1 cellular context compared by ENCODE assay signal in the genomic region with DNA sequence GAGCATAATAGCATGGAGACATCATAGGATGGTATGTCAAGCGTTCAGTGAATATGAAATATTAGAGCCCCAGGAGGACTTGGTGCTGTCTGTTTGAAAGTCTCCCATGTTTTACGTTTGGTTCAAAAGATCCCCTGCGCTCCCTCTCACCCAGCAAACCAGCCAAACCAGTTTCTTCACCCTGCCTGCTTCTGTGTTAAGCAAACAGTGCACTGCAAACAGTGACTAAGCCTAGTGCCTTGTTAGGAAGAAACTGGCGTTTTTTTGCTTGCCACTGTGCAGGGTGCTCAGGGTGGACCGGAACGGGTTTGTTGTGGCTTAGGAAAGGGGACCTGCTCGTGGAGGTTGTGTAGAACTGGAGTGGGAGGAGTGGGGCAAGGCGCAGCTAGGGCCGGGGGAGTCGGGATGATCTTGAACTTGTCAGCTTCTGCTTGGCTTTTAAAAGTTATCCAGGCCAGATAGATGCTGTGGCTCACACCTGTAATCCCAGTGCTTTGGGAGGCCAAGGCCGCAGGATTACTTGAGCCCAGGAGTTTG.
TF ChIP-seq lines count a peak whose summit lies in the region.

No MANE protein-coding gene starts in this region.

TF ChIP-seq in HepG2, 621 proteins besides CTCF, POLR2A, EP300 and RAD21 (continued from another document):
- TF ChIP-seq, protein P1, sequence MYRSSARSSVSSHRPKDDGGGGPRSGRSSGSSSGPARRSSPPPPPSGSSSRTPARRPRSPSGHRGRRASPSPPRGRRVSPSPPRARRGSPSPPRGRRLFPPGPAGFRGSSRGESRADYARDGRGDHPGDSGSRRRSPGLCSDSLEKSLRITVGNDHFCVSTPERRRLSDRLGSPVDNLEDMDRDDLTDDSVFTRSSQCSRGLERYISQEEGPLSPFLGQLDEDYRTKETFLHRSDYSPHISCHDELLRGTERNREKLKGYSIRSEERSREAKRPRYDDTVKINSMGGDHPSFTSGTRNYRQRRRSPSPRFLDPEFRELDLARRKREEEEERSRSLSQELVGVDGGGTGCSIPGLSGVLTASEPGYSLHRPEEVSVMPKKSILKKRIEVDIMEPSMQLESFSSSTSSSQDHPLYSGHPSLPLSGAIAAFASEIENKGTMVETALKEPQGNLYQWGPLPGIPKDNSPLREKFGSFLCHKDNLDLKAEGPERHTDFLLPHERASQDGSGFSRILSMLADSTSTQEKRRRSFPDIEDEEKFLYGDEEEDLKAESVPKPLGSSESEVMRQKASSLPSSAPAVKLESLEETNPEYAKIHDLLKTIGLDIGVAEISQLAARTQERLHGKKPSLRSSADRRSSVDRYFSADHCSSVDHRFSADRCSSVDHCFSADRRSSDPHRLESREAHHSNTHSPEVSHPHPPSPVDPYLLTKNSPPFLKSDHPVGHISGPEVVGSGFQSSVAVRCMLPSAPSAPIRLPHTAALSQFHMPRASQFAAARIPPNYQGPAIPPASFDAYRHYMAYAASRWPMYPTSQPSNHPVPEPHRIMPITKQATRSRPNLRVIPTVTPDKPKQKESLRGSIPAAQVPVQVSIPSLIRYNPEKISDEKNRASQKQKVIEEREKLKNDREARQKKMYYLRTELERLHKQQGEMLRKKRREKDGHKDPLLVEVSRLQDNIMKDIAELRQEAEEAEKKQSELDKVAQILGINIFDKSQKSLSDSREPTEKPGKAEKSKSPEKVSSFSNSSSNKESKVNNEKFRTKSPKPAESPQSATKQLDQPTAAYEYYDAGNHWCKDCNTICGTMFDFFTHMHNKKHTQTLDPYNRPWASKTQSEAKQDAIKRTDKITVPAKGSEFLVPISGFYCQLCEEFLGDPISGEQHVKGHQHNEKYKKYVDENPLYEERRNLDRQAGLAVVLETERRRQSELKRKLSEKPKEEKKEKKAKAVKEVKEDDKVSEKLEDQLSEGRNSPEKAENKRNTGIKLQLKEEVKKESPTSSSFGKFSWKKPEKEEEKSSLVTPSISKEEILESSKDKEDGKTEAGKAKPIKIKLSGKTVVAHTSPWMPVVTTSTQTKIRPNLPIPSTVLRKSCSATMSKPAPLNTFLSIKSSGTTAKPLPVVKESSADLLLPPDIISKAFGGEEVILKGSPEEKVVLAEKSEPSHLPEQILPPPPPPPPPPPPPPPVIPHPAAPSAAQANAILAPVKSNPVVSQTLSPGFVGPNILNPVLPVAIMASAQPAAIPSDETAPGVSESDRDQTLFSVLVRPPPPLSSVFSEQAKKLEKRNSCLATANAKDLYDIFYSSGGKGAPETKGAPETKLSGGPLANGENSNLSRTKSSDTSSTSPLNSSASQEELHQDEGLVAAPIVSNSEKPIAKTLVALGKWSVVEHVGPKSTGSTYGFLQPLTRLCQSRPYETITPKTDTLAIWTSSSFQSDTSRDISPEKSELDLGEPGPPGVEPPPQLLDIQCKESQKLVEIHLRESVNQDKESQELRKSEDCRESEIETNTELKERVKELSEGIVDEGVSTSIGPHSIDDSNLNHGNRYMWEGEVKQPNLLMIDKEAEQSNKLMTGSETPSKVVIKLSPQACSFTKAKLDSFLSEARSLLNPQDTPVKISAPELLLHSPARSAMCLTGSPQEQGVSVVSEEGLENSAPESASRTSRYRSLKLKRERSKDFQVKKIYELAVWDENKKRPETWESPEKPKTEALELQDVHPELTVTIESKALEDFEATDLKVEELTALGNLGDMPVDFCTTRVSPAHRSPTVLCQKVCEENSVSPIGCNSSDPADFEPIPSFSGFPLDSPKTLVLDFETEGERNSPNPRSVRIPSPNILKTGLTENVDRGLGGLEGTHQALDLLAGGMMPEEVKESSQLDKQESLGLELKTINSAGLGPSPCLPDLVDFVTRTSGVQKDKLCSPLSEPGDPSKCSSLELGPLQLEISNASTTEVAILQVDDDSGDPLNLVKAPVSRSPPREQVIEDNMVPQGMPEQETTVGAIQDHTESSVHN (CRISPR knock-in tag; IDR thresholded peaks at IDR 0.05), result peak; percentile 63; the same call in 1 of the 2 replicates
- TF ChIP-seq ARHGAP35 (CRISPR knock-in tag; IDR thresholded peaks at IDR 0.05; ENCODE audit: borderline replicate concordance), result no peak
- TF ChIP-seq, protein P2, sequence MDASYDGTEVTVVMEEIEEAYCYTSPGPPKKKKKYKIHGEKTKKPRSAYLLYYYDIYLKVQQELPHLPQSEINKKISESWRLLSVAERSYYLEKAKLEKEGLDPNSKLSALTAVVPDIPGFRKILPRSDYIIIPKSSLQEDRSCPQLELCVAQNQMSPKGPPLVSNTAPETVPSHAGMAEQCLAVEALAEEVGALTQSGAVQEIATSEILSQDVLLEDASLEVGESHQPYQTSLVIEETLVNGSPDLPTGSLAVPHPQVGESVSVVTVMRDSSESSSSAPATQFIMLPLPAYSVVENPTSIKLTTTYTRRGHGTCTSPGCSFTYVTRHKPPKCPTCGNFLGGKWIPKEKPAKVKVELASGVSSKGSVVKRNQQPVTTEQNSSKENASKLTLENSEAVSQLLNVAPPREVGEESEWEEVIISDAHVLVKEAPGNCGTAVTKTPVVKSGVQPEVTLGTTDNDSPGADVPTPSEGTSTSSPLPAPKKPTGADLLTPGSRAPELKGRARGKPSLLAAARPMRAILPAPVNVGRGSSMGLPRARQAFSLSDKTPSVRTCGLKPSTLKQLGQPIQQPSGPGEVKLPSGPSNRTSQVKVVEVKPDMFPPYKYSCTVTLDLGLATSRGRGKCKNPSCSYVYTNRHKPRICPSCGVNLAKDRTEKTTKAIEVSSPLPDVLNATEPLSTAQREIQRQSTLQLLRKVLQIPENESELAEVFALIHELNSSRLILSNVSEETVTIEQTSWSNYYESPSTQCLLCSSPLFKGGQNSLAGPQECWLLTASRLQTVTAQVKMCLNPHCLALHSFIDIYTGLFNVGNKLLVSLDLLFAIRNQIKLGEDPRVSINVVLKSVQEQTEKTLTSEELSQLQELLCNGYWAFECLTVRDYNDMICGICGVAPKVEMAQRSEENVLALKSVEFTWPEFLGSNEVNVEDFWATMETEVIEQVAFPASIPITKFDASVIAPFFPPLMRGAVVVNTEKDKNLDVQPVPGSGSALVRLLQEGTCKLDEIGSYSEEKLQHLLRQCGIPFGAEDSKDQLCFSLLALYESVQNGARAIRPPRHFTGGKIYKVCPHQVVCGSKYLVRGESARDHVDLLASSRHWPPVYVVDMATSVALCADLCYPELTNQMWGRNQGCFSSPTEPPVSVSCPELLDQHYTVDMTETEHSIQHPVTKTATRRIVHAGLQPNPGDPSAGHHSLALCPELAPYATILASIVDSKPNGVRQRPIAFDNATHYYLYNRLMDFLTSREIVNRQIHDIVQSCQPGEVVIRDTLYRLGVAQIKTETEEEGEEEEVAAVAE (CRISPR knock-in tag; IDR thresholded peaks at IDR 0.05; ENCODE audit: borderline replicate concordance), result peak; percentile 90
- no peak for TF ChIP-seq ZBTB1 (CRISPR knock-in tag; IDR thresholded peaks at IDR 0.05; ENCODE audit: borderline replicate concordance)
- TF ChIP-seq, protein P3, sequence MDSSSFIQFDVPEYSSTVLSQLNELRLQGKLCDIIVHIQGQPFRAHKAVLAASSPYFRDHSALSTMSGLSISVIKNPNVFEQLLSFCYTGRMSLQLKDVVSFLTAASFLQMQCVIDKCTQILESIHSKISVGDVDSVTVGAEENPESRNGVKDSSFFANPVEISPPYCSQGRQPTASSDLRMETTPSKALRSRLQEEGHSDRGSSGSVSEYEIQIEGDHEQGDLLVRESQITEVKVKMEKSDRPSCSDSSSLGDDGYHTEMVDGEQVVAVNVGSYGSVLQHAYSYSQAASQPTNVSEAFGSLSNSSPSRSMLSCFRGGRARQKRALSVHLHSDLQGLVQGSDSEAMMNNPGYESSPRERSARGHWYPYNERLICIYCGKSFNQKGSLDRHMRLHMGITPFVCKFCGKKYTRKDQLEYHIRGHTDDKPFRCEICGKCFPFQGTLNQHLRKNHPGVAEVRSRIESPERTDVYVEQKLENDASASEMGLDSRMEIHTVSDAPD (CRISPR knock-in tag; IDR thresholded peaks at IDR 0.05), result peak; percentile 92
- TF ChIP-seq, protein P4, sequence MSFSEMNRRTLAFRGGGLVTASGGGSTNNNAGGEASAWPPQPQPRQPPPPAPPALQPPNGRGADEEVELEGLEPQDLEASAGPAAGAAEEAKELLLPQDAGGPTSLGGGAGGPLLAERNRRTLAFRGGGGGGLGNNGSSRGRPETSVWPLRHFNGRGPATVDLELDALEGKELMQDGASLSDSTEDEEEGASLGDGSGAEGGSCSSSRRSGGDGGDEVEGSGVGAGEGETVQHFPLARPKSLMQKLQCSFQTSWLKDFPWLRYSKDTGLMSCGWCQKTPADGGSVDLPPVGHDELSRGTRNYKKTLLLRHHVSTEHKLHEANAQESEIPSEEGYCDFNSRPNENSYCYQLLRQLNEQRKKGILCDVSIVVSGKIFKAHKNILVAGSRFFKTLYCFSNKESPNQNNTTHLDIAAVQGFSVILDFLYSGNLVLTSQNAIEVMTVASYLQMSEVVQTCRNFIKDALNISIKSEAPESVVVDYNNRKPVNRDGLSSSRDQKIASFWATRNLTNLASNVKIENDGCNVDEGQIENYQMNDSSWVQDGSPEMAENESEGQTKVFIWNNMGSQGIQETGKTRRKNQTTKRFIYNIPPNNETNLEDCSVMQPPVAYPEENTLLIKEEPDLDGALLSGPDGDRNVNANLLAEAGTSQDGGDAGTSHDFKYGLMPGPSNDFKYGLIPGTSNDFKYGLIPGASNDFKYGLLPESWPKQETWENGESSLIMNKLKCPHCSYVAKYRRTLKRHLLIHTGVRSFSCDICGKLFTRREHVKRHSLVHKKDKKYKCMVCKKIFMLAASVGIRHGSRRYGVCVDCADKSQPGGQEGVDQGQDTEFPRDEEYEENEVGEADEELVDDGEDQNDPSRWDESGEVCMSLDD (CRISPR knock-in tag; IDR thresholded peaks at IDR 0.05; ENCODE audit: borderline replicate concordance), result no peak
- peak; percentile 95 for TF ChIP-seq NFKBIZ (CRISPR knock-in tag; IDR thresholded peaks at IDR 0.05)
- TF ChIP-seq SYNCRIP (IDR thresholded peaks at IDR 0.05; ENCODE audit: insufficient read depth, low read depth, low read length), result no peak
- TF ChIP-seq ZSCAN9 (CRISPR knock-in tag; IDR thresholded peaks at IDR 0.05; ENCODE audit: borderline replicate concordance), result peak; percentile 98
- TF ChIP-seq, protein P5, sequence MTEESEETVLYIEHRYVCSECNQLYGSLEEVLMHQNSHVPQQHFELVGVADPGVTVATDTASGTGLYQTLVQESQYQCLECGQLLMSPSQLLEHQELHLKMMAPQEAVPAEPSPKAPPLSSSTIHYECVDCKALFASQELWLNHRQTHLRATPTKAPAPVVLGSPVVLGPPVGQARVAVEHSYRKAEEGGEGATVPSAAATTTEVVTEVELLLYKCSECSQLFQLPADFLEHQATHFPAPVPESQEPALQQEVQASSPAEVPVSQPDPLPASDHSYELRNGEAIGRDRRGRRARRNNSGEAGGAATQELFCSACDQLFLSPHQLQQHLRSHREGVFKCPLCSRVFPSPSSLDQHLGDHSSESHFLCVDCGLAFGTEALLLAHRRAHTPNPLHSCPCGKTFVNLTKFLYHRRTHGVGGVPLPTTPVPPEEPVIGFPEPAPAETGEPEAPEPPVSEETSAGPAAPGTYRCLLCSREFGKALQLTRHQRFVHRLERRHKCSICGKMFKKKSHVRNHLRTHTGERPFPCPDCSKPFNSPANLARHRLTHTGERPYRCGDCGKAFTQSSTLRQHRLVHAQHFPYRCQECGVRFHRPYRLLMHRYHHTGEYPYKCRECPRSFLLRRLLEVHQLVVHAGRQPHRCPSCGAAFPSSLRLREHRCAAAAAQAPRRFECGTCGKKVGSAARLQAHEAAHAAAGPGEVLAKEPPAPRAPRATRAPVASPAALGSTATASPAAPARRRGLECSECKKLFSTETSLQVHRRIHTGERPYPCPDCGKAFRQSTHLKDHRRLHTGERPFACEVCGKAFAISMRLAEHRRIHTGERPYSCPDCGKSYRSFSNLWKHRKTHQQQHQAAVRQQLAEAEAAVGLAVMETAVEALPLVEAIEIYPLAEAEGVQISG (CRISPR knock-in tag; IDR thresholded peaks at IDR 0.05), result peak; percentile 84
- no peak for TF ChIP-seq IKZF1 (IDR thresholded peaks at IDR 0.05)
TF ChIP-seq in HepG2: peak in this region for 302.
